27 cellular contexts compared by ENCODE assay signal in genomic region chr7:76193478-76193877, GRCh38. TPM values are rescaled to one million over a fixed set of nuclear protein-coding genes. Genes with fewer than 3 reads are reported as not detected.
"Had no signal": no experiment of that assay in that cellular context is flagged by ENCODE, and none has a peak within 500 bp of the region (broad histone marks: within the 10 kb centered on the region; RNA-seq: fewer than 3 reads in every experiment).

No MANE protein-coding gene starts in this region.

- DNase-seq: activated CD4-positive, alpha-beta memory T cell treated with anti-CD3 and anti-CD28 coated beads for 36 hours; activated CD4-positive, alpha-beta T cell treated with anti-CD3 and anti-CD28 coated beads, Interleukin-2, amount 10 ng/mL, durations not matched to agents 7 days and 5 days; activated CD4-positive, CD25-positive, alpha-beta regulatory T cell; activated CD8-positive, alpha-beta memory T cell treated with anti-CD3 and anti-CD28 coated beads for 24 hours; activated effector memory CD4-positive, alpha-beta T cell treated with anti-CD3 and anti-CD28 coated beads, Interleukin-2, amount 50 U/mL, for 16 hours; activated naive CD4-positive, alpha-beta T cell treated with Interleukin-2 at 50 U/mL for 16 hours; activated naive CD8-positive, alpha-beta T cell treated with anti-CD3 and anti-CD28 coated beads, Interleukin-2, amount 50 U/mL, for 24 hours; activated T-cell treated with anti-CD3 and anti-CD28 coated beads, Interleukin-2, amount 50 U/mL, for 4 hours; amniotic stem cell; body of pancreas; central memory CD4-positive, alpha-beta T cell; Kasumi-1; KBM-7; NCI-H1048; NCI-H146; NCI-H187 treated with DMSO at 0.1 percent for 48 hours; NCI-H2081 treated with DMSO at 0.1 percent for 48 hours; NCI-H226; NCI-H510A; NCI-H526 treated with DMSO at 0.1 percent for 48 hours; OCI-M1; SHP77 treated with DMSO at 0.1 percent for 48 hours; T-cell; T-helper 2 cell had no signal

- H3K36me3 Mint-ChIP-seq: activated CD4-positive, alpha-beta memory T cell treated with anti-CD3 and anti-CD28 coated beads for 36 hours; activated naive CD4-positive, alpha-beta T cell treated with anti-CD3 and anti-CD28 coated beads, Interleukin-2, amount 50 U/mL, for 72 hours; T-cell had no signal

- H3K9me3 ChIP-seq: body of pancreas had no signal

- H3K4me3 ChIP-seq: ascending aorta, body of pancreas had no signal

- H3K27ac ChIP-seq: ascending aorta, body of pancreas, VCaP had no signal

- H3K36me3 ChIP-seq: ascending aorta had no signal

- H3K4me1 ChIP-seq: ascending aorta, body of pancreas had no signal

- H3K27ac Mint-ChIP-seq: activated CD4-positive, alpha-beta memory T cell treated with anti-CD3 and anti-CD28 coated beads for 36 hours; activated CD4-positive, alpha-beta T cell treated with anti-CD3 and anti-CD28 coated beads, Interleukin-2, amount 10 ng/mL, durations not matched to agents 7 days and 5 days; activated naive CD4-positive, alpha-beta T cell treated with anti-CD3 and anti-CD28 coated beads, Interleukin-2, amount 50 U/mL, for 72 hours; activated naive CD8-positive, alpha-beta T cell treated with anti-CD3 and anti-CD28 coated beads, Interleukin-2, amount 50 U/mL, for 24 hours; T-cell had no signal

- H3K9me3 Mint-ChIP-seq: activated CD4-positive, alpha-beta memory T cell treated with anti-CD3 and anti-CD28 coated beads for 36 hours; activated naive CD4-positive, alpha-beta T cell treated with anti-CD3 and anti-CD28 coated beads, Interleukin-2, amount 50 U/mL, for 72 hours; activated naive CD8-positive, alpha-beta T cell treated with anti-CD3 and anti-CD28 coated beads, Interleukin-2, amount 50 U/mL, for 24 hours; activated T-cell treated with anti-CD3 and anti-CD28 coated beads, Interleukin-2, amount 50 U/mL, for 4 hours; T-cell had no signal

- H3K4me3 Mint-ChIP-seq: activated CD4-positive, alpha-beta memory T cell treated with anti-CD3 and anti-CD28 coated beads for 36 hours; activated CD4-positive, alpha-beta T cell treated with anti-CD3 and anti-CD28 coated beads, Interleukin-2, amount 10 ng/mL, durations not matched to agents 7 days and 5 days; activated naive CD8-positive, alpha-beta T cell treated with anti-CD3 and anti-CD28 coated beads, Interleukin-2, amount 50 U/mL, for 24 hours; activated T-cell treated with anti-CD3 and anti-CD28 coated beads, Interleukin-2, amount 50 U/mL, for 4 hours; T-cell had no signal

- H3K4me1 Mint-ChIP-seq: activated CD4-positive, alpha-beta T cell treated with anti-CD3 and anti-CD28 coated beads, Interleukin-2, amount 10 ng/mL, durations not matched to agents 7 days and 5 days; activated naive CD8-positive, alpha-beta T cell treated with anti-CD3 and anti-CD28 coated beads, Interleukin-2, amount 50 U/mL, for 24 hours; T-cell had no signal

- ATAC-seq: activated naive CD4-positive, alpha-beta T cell treated with anti-CD3 and anti-CD28 coated beads, Interleukin-2, amount 50 U/mL, for 72 hours; activated naive CD8-positive, alpha-beta T cell treated with anti-CD3 and anti-CD28 coated beads, Interleukin-2, amount 50 U/mL, for 24 hours; activated T-cell treated with anti-CD3 and anti-CD28 coated beads, Interleukin-2, amount 50 U/mL, for 4 hours; body of pancreas; T-cell had no signal

- H3K27me3 Mint-ChIP-seq: activated CD4-positive, alpha-beta T cell treated with anti-CD3 and anti-CD28 coated beads, Interleukin-2, amount 10 ng/mL, durations not matched to agents 7 days and 5 days had no signal

- H3K27me3 ChIP-seq: ascending aorta, body of pancreas had no signal

RNA-seq across cellular contexts. Expression of gene SRRM3, which starts 8.2 kb away (rescaled TPM):
- total RNA-seq: activated CD4-positive, alpha-beta memory T cell treated with anti-CD3 and anti-CD28 coated beads for 36 hours; activated CD4-positive, alpha-beta T cell treated with anti-CD3 and anti-CD28 coated beads, Interleukin-2, amount 10 ng/mL, durations not matched to agents 7 days and 5 days; activated naive CD4-positive, alpha-beta T cell treated with anti-CD3 and anti-CD28 coated beads, Interleukin-2, amount 50 U/mL, for 72 hours; T-cell had no signal
